Comparison of ENCODE assay signal across 8 cellular contexts in the genomic region with DNA sequence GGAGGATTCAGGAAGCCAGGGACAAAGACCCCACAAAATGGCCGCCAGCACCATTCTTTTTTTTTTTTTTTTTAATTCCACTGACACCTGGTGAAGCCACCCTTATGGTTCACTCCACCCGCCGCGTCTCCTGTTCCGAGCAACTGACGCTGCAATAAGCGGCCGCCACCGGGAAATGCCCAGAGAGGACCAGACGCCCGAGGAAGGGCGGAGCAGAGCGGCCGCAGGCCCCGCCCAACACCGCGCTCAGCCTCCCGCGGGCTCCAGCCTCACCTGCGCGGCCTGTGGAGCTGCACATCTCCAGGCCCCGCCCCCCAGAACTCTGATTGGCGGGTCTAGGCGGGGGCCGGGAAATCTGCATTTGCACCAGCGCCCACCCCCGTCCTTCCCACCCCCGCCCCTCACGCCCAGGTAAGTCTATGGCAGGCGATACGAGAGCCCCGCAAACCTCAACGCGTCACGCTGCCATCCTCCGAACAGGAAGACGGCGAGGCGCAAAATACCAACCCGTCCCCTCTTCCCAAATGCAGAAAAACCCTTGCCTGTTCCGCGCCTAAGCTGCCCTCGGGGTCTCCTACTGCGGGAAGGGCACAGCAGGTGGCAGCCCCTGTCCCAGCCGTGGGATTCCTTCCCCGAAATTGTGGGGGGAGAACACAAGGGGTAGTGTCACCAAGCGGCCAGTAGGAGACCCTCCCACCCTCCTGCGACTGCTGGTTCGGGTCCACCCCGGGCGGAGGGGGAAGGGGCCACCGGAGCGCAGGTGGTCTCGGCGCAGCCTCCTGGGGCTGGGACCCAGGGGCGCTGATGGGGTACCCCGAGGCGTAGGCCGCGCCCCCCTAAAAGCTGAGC. TPM values are rescaled to one million over a fixed set of nuclear protein-coding genes. Genes with fewer than 3 reads are reported as not detected.
A peak's percentile ranks its signal among the peaks of the same experiment; 100 is the strongest.
DNase-seq lines count a peak whose midpoint lies in the region; ATAC-seq and TF ChIP-seq lines count a peak whose summit lies in the region.

No MANE protein-coding gene starts in this region.

- H3K9me3 ChIP-seq in SK-N-MC (ENCODE audit: low read depth, low read length), result no peaks in the 10 kb centered on the region
- no peaks in the 10 kb centered on the region for H3K9me3 ChIP-seq in iPS-20b (ENCODE audit: insufficient read depth, low read depth, low read length)

- TF ChIP-seq CTCF in LNCAP (IDR thresholded peaks at IDR 0.05), result 0 out of 2 replicates have a peak, but pooled peaks have one; percentile 11

- in situ Hi-C loops in T47D (cut with HindIII; ENCODE audit: low pct_unique_long_range_greater_than_20kb, low sequenced_read_pairs), result no loop called here

- intact Hi-C loops in sciatic nerve (cut with DNase I), result no loop called here

- no peaks in the 10 kb centered on the region for H3K36me3 ChIP-seq in SK-N-MC (ENCODE audit: insufficient read depth, low read length)
- no peaks in the 10 kb centered on the region for H3K36me3 ChIP-seq in iPS-20b (ENCODE audit: insufficient read depth, low read depth, low read length)

- ATAC-seq in sciatic nerve, result peak; percentile 90
- no peak for ATAC-seq in HG03457 (IDR thresholded peaks at IDR 0.05; ENCODE audit: unreplicated experiment)
- no peak for ATAC-seq in GM21576 (IDR thresholded peaks at IDR 0.05; ENCODE audit: unreplicated experiment)

- no peak overlapping the region for H3K27ac ChIP-seq in SK-N-MC
- H3K27ac ChIP-seq in iPS-20b (ENCODE audit: low read length), result no peak overlapping the region

- peak; percentile 80 for DNase-seq in DMS53 (lab: John Stamatoyannopoulos, UW)
- DNase-seq in SK-N-MC (ENCODE audit: low read depth, low spot score), result no peak
- DNase-seq in T47D (ENCODE audit: low read depth in 1 of 2, low spot score in 1 of 2), result peak; percentile 95 to 98
- peak; percentile 78 for DNase-seq in sciatic nerve (ENCODE audit: low spot score)

- H3K9ac ChIP-seq in SK-N-MC (ENCODE audit: insufficient read length) (peak overlapping the region; percentile 85), iPS-20b (ENCODE audit: low read depth, low read length) (peak overlapping the region; percentile 79)

- peaks cover 14% of the 10 kb centered on the region for H3K27me3 ChIP-seq in iPS-20b (ENCODE audit: insufficient read depth, low read length)

- no peaks in the 10 kb centered on the region for H3K4me1 ChIP-seq in iPS-20b (ENCODE audit: insufficient read depth, low read length)

- peak overlapping the region; percentile 83 for H3K4me3 ChIP-seq in SK-N-MC
- peak overlapping the region; percentile 85 for H3K4me3 ChIP-seq in iPS-20b (ENCODE audit: low read length)

RNA-seq across cellular contexts. Expression of gene ATP9A, which starts 0.9 kb away (rescaled TPM):
- 42.8 TPM for total RNA-seq in sciatic nerve

RNA-seq across cellular contexts. Expression of gene SALL4, which starts 35.1 kb away (rescaled TPM):
- total RNA-seq in sciatic nerve, result 2.6 TPM
